24 cellular contexts compared by ENCODE assay signal in the genomic region with DNA sequence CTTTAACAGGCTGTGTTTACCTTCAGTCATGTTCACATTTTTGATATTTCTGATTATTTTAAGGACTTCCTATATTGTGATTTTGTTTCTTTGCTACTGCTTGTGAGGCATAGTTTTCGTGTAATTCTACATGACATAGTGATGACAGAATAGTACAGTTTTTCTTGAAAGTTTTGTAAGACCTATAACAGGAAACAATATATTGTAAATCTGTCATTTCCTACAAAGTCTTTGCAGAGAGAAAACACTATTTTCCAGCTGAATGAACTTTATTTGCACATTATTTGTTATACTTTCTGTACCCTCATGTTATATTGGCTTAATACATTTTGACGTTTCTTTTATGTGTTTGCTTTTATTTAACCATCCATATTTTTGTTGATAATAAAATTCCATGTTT.
"Had no signal": no experiment of that assay in that cellular context is flagged by ENCODE, and none has a peak within 500 bp of the region (broad histone marks: within the 10 kb centered on the region; RNA-seq: fewer than 3 reads in every experiment).

No MANE protein-coding gene starts in this region.

- ATAC-seq: effector memory CD8-positive, alpha-beta T cell; gastroesophageal sphincter; heart left ventricle; left lung; naive thymus-derived CD4-positive, alpha-beta T cell; right lobe of liver; stimulated activated naive B cell treated with anti-CD40 and anti-IgM and Interleukin-4, amounts not matched to agents 10 μg/mL and 1 μg/mL and 100 μg/mL, for 72 hours had no signal

- H3K4me1 ChIP-seq: heart left ventricle, left lung, neural progenitor cell, parathyroid adenoma, right lobe of liver, tibial nerve, upper lobe of left lung had no signal

- H3K27me3 ChIP-seq: esophagus muscularis mucosa, foreskin keratinocyte, gastroesophageal sphincter, heart left ventricle, hepatocyte, left lung, neural progenitor cell, right lobe of liver, tibial nerve, upper lobe of left lung had no signal

- H3K36me3 ChIP-seq: esophagus muscularis mucosa, gastroesophageal sphincter, heart left ventricle, left lung, neural progenitor cell, right lobe of liver, thoracic aorta, upper lobe of left lung had no signal

- FAIRE-seq: keratinocyte, small intestine, urothelium cell line had no signal

- H3K4me3 ChIP-seq: esophagus muscularis mucosa, gastroesophageal sphincter, heart left ventricle, hepatocyte, left lung, neural progenitor cell, right lobe of liver, thoracic aorta, tibial nerve, upper lobe of left lung had no signal

- DNase-seq: cortex of kidney; effector memory CD8-positive, alpha-beta T cell; foreskin keratinocyte; heart left ventricle; immature natural killer cell; left lung; mesendoderm; midbrain; naive thymus-derived CD4-positive, alpha-beta T cell; right lobe of liver; small intestine; stimulated activated CD4-positive, alpha-beta T cell treated with anti-CD3 and anti-CD28 coated beads, Interleukin-15, amount 100 ng/mL, for 24 hours; stimulated activated CD4-positive, alpha-beta T cell treated with anti-CD3 and anti-CD28 coated beads, Interleukin-2, amount 100 ng/mL, for 48 hours; stimulated activated naive B cell treated with anti-CD40 and anti-IgM and Interleukin-4, amounts not matched to agents 10 μg/mL and 1 μg/mL and 100 μg/mL, for 72 hours; upper lobe of left lung had no signal

- H3K27ac ChIP-seq: esophagus muscularis mucosa, foreskin keratinocyte, gastroesophageal sphincter, heart left ventricle, hepatocyte, left lung, neural progenitor cell, parathyroid adenoma, right lobe of liver, thoracic aorta, tibial nerve, upper lobe of left lung had no signal
